Comparison of ENCODE assay signal across 8 cellular contexts in the genomic region with DNA sequence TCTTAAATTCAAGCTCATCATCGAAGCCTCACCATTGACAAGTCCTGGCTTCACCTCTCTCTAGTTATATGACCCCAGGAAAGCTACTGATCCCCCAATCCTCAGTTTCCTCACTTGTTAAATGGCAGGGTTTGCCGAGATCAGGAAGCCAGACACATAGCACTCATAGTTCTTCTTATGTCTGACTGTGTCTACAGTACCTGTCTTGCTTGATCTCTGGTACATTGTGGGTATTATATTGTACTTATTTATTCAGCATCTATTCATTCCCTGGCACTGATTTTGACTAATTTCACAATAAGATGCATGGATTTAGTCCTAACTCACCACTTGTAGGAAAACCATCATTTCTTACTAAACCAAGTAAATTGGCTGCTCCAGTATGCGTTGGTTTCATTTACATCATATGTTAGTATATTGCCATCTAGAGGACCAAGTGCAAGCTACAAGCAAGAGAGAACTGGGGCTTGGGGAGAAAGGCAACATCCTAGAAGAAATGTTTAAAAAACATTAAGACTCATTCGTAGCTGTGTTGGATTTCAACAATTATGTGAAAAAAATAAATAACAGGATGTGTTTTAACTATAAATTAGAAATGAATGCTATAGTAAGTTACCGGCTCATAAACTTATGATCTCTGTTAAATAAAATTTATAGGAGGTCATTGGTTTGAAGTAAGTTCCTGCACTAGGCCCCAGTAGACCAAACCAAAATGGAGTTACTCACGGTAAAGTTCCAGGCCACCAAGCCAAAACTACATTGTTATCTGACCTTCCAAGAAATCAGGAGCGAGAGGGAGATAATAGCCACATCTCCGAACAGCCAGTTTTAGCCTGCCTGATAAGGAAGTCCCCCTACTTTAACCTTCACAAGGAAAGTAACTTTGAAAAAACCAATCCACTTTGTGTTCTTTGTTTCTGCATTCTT. TPM values are rescaled to one million over a fixed set of nuclear protein-coding genes. Genes with fewer than 3 reads are reported as not detected.
DNase-seq lines count a peak whose midpoint lies in the region; ATAC-seq, FAIRE-seq and TF ChIP-seq lines count a peak whose summit lies in the region.
"Not testable (repeated sequence)": the region's sequence is repeated elsewhere in the genome, so short reads cannot be mapped to it uniquely, and the experiment has no call there.

No MANE protein-coding gene starts in this region.

- not testable (repeated sequence) for H3K9me3 ChIP-seq in GM12878 (replicated peaks; ENCODE audit: control insufficient read depth, insufficient read depth, low read length); mesodermal cell (ENCODE audit: control insufficient read depth, low read length); stomach

- CTCF ChIA-PET in GM12878 (lab: Yijun Ruan, JAX) = interaction anchor here (1.2 kb wide), 1 partner anchor 269 kb away, joined by 3 read pairs; no protein-coding TSS in a partner anchor

- H3K4me2 ChIP-seq in GM12878 (ENCODE audit: control insufficient read depth, insufficient read depth) = not testable (repeated sequence)

- H4K20me1 ChIP-seq in GM12878 (ENCODE audit: control insufficient read depth, insufficient read depth) = not testable (repeated sequence)

- in situ Hi-C loops in GM12878 (cut with MboI) = not testable (repeated sequence)

- 25% methylated on average over 8 of the region's 8 CpGs for WGBS in GM12878 (ENCODE audit: insufficient coverage, insufficient replicate concordance, low lambda C conversion rate, missing lambda C conversion rate)
- WGBS in mesodermal cell (ENCODE audit: insufficient coverage in 2 of 2), 2 experiments = 60% methylated on average over 2 of the region's 8 CpGs; no CpG with 5 or more reads in 1 of the 2 experiments
- WGBS in stomach, 5 donors = 41 to 46% (median 42%) methylated on average over 7 to 8 of the region's 8 CpGs

- TF ChIP-seq EP300 in GM12878 (IDR thresholded peaks at IDR 0.05; ENCODE audit: borderline replicate concordance in 1 of 2, control insufficient read depth in 1 of 2, low read depth in 2 of 2, low read length in 2 of 2); stomach (IDR thresholded peaks at IDR 0.05): not testable (repeated sequence)

- not testable (repeated sequence) for H3K27me3 ChIP-seq in GM12878 (replicated peaks in 1 of 2; ENCODE audit: control insufficient read depth in 2 of 2, insufficient read depth in 2 of 2, low read length in 1 of 2); foreskin keratinocyte; stomach

- not testable (repeated sequence) for H3K4me3 ChIP-seq in GM12878; mesodermal cell (ENCODE audit: extremely low read depth, insufficient read depth, low read length, poor library complexity, severe bottlenecking); stomach

- POLR2A ChIA-PET in GM12878 (lab: Charles Lee) = not testable (repeated sequence)

- not testable (repeated sequence) for H2AFZ ChIP-seq in GM12878 (ENCODE audit: control insufficient read depth, low read depth, low read length)

- H3K27ac ChIP-seq in GM12878 (ENCODE audit: control insufficient read depth, insufficient read depth); foreskin keratinocyte; stomach: not testable (repeated sequence)
- peak overlapping the region; percentile 41 for H3K27ac ChIP-seq in mesodermal cell (ENCODE audit: low read depth, low read length, severe bottlenecking)

- SMC1A ChIA-PET in GM12878 (lab: Charles Lee; ENCODE audit: uncharacterized antibody, unreplicated experiment) = interaction anchor here (0.8 kb wide), 1 partner anchor 8 kb away, joined by 3 read pairs; no protein-coding TSS in a partner anchor

- FAIRE-seq in H54 (lab: Jason Lieb, UNC) (peak; percentile 90), GM12878 (lab: Jason Lieb, UNC) (peak; percentile 84)

- RAD21 ChIA-PET in GM12878 (lab: Charles Lee; ENCODE audit: unreplicated experiment) = not testable (repeated sequence)

- not testable (repeated sequence) for H3K36me3 ChIP-seq in GM12878 (ENCODE audit: control insufficient read depth in 2 of 2, insufficient read depth in 2 of 2, low read length in 1 of 2); mesodermal cell (ENCODE audit: control insufficient read depth, insufficient read depth, low read length); stomach

- not testable (repeated sequence) for H3K4me1 ChIP-seq in GM12878 (ENCODE audit: control insufficient read depth, insufficient read depth, low read length); foreskin keratinocyte; mesodermal cell (ENCODE audit: control insufficient read depth, insufficient read depth, low read length, poor library complexity, severe bottlenecking)
- H3K4me1 ChIP-seq in stomach = peaks cover 0 to 11% (median 0%) of the 10 kb centered on the region in 4 donors

- TF ChIP-seq RAD21 in GM12878 (IDR thresholded peaks at IDR 0.05; ENCODE audit: insufficient read depth, low read depth, low read length) = peak; percentile 28; the same call in 1 of the 2 replicates

- H3K9ac ChIP-seq in GM12878 (ENCODE audit: control insufficient read depth, insufficient read depth, low read length) = not testable (repeated sequence)

- peak; percentile 5 for DNase-seq in CMK (ENCODE audit: low read depth)
- DNase-seq in H54 (ENCODE audit: insufficient read length, low spot score); GM12878 (ENCODE audit: low read depth, low spot score); stomach: not testable (repeated sequence)
- DNase-seq in NCI-H1694 (lab: John Stamatoyannopoulos, UW) = peak; percentile 1
- peak; percentile 55 for DNase-seq in SK-N-DZ (ENCODE audit: low spot score)
- peak in 1 of 2 donors; percentile 38 for DNase-seq in foreskin keratinocyte

- TF ChIP-seq CTCF in GM12878 (IDR thresholded peaks at IDR 0.05 in 2 of 3, conservative IDR thresholded peaks at IDR 0.05 in 1 of 3; ENCODE audit: control insufficient read depth in 2 of 3, extremely low read depth in 1 of 3, insufficient read depth in 1 of 3, low read depth in 3 of 3, low read length in 3 of 3) = peak; percentile 26 to 33 (median 28); a peak in 3 of 6 replicates
- TF ChIP-seq CTCF in foreskin keratinocyte (conservative IDR thresholded peaks at IDR 0.05) = peak; percentile 66
- peak in 4 of 7 experiments; percentile 35 to 65 (median 62) for TF ChIP-seq CTCF in stomach (IDR thresholded peaks at IDR 0.05)

- H3K79me2 ChIP-seq in GM12878 (ENCODE audit: control insufficient read depth, insufficient read depth, low read length) = not testable (repeated sequence)

- peak; percentile 66 for ATAC-seq in GM12878
- ATAC-seq in foreskin keratinocyte = peak; percentile 71

- BruUV-seq in GM12878 (replicated peaks; lab: Mats Ljungman, UMichigan) = not testable (repeated sequence)

- intact Hi-C loops in GM12878 (cut with micrococcal nuclease; ENCODE audit: unreplicated experiment); stomach (cut with DNase I; ENCODE audit: low total_unique reads): not testable (repeated sequence)

- TF ChIP-seq POLR2A in H54 (IDR thresholded peaks at IDR 0.05; ENCODE audit: low read depth, low read length); GM12878 (IDR thresholded peaks at IDR 0.05; ENCODE audit: low read depth, low read length); stomach (IDR thresholded peaks at IDR 0.05): not testable (repeated sequence)

RNA-seq across cellular contexts. Expression of a gene that starts 36.7 kb away (rescaled TPM):
- 8.5 and 10.6 TPM in 2 replicates for polyA plus RNA-seq in SK-N-DZ (2014; cell fraction: cytosol; rRNA removed)
- 12.0 and 18.4 TPM in 2 replicates for polyA plus RNA-seq in SK-N-DZ (2014; cell fraction: nucleus; rRNA removed)
- 0.34 and 0.54 TPM in 2 replicates for total RNA-seq in GM12878 (2013; cell fraction: nucleolus; rRNA removed)
- 3.5 and 4.1 TPM in 2 replicates for total RNA-seq in GM12878 (2014; rRNA removed)
- total RNA-seq in GM12878 (2014; rRNA removed; fragmentation: Illumina TruSeq; extraction: Trizol) = 4.8 and 6.1 TPM in 2 replicates
- total RNA-seq in GM12878 (2021) = 1.9 and 3.8 TPM in 2 replicates
- polyA plus RNA-seq in GM12878 (2011; ENCODE audit: low read depth) = 7.6 TPM
- 0.42 and 1.5 TPM in 2 replicates for polyA plus RNA-seq in GM12878 (2011; rRNA removed)
- 0.08 and 0.15 TPM in 2 replicates for polyA plus RNA-seq in GM12878 (2011; cell fraction: cytosol; rRNA removed)
- polyA plus RNA-seq in GM12878 (2011; cell fraction: nucleus; rRNA removed) = 0.04 and 0.07 TPM in 2 replicates
- polyA plus RNA-seq in GM12878 (2012) = 4.7 and 6.8 TPM in 2 replicates
- 1.4 and 1.8 TPM in 2 replicates for polyA plus RNA-seq in GM12878 (2014; fragmentation: Illumina TruSeq; extraction: Trizol)
- polyA plus RNA-seq in GM12878 (2014; fragmentation: Nextera tagmentation; extraction: Ambion mirVana) = 1 to 10 TPM; 1.8 TPM
- polyA plus RNA-seq in GM12878 (2014; rRNA removed) = 2.4 and 2.7 TPM in 2 replicates
- polyA plus RNA-seq in GM12878 (2016; fragmentation: Nextera tagmentation; extraction: Ambion mirVana) = 1 to 10 TPM; 3.1 to 5.0 TPM
- 1.1 and 3.3 TPM in 2 replicates for polyA minus RNA-seq in GM12878 (2011; rRNA and poly(A)+ RNA removed)
- polyA minus RNA-seq in GM12878 (2011; cell fraction: cytosol; rRNA and poly(A)+ RNA removed) = 2.4 TPM in 1 of 2 replicates, not detected in the other
- 0.19 and 0.24 TPM in 2 replicates for polyA minus RNA-seq in GM12878 (2011; cell fraction: nucleus; rRNA and poly(A)+ RNA removed)
- total RNA-seq in foreskin keratinocyte = 3.2 and 7.2 TPM in 2 replicates
- 1.3 and 2.6 TPM in 2 replicates for polyA plus RNA-seq in foreskin keratinocyte
- polyA plus RNA-seq in mesodermal cell (2013, experiment 1 of 2) = 12.6 TPM
- 13.3 TPM for polyA plus RNA-seq in mesodermal cell (2013, experiment 2 of 2)
- 10 to 100 TPM in 4 of 5 donors, not detected in 1; 11.6 to 74.5 (median 37.5) TPM for total RNA-seq in stomach
- polyA plus RNA-seq in stomach = 1 to 10 TPM in 2 of 3 donors, not detected in 1; 2.4 to 2.6 TPM

RNA-seq across cellular contexts. Expression of a gene that starts 59.1 kb away (rescaled TPM):
- polyA plus RNA-seq in SK-N-DZ (2014; cell fraction: cytosol; rRNA removed) = 0.61 TPM in 1 of 2 replicates, not detected in the other
- 3.2 and 6.0 TPM in 2 replicates for polyA plus RNA-seq in SK-N-DZ (2014; cell fraction: nucleus; rRNA removed)
- not detected in 2 replicates for total RNA-seq in GM12878 (2013; cell fraction: nucleolus; rRNA removed)
- 0.51 TPM in 1 of 2 replicates, not detected in the other for total RNA-seq in GM12878 (2014; rRNA removed)
- 0.45 and 0.46 TPM in 2 replicates for total RNA-seq in GM12878 (2014; rRNA removed; fragmentation: Illumina TruSeq; extraction: Trizol)
- total RNA-seq in GM12878 (2021) = 0.40 and 0.72 TPM in 2 replicates
- 1.6 TPM for polyA plus RNA-seq in GM12878 (2011; ENCODE audit: low read depth)
- polyA plus RNA-seq in GM12878 (2011; rRNA removed) = not detected in 2 replicates
- not detected in 2 replicates for polyA plus RNA-seq in GM12878 (2011; cell fraction: cytosol; rRNA removed)
- not detected in 2 replicates for polyA plus RNA-seq in GM12878 (2011; cell fraction: nucleus; rRNA removed)
- 1.0 and 2.3 TPM in 2 replicates for polyA plus RNA-seq in GM12878 (2012)
- polyA plus RNA-seq in GM12878 (2014; fragmentation: Illumina TruSeq; extraction: Trizol) = 0.62 and 1.1 TPM in 2 replicates
- polyA plus RNA-seq in GM12878 (2014; fragmentation: Nextera tagmentation; extraction: Ambion mirVana) = under 1 TPM; 0.11 to 0.19 TPM
- 1.0 and 1.3 TPM in 2 replicates for polyA plus RNA-seq in GM12878 (2014; rRNA removed)
- not detected for polyA plus RNA-seq in GM12878 (2016; fragmentation: Nextera tagmentation; extraction: Ambion mirVana)
- polyA minus RNA-seq in GM12878 (2011; rRNA and poly(A)+ RNA removed) = not detected in 2 replicates
- not detected in 2 replicates for polyA minus RNA-seq in GM12878 (2011; cell fraction: cytosol; rRNA and poly(A)+ RNA removed)
- not detected in 2 replicates for polyA minus RNA-seq in GM12878 (2011; cell fraction: nucleus; rRNA and poly(A)+ RNA removed)
- 0.24 and 0.71 TPM in 2 replicates for total RNA-seq in foreskin keratinocyte
- polyA plus RNA-seq in foreskin keratinocyte = 1.4 and 3.5 TPM in 2 replicates
- polyA plus RNA-seq in mesodermal cell (2013, experiment 1 of 2) = 8.1 TPM
- 4.8 TPM for polyA plus RNA-seq in mesodermal cell (2013, experiment 2 of 2)
- 10 to 100 TPM in 1 of 5 donors, 1 to 10 TPM in 2, not detected in 2; 4.5 to 12.5 (median 4.9) TPM for total RNA-seq in stomach
- polyA plus RNA-seq in stomach = 10 to 100 TPM in 1 of 3 donors, 1 to 10 TPM in 2; 1.5 to 12.8 (median 2.4) TPM
